In genomic region chr3:132418916-132419315, GRCh38 we compare ENCODE assay signal across 8 cellular contexts. TPM values are rescaled to one million over a fixed set of nuclear protein-coding genes. Genes with fewer than 3 reads are reported as not detected.
A peak's percentile ranks its signal among the peaks of the same experiment; 100 is the strongest.
DNase-seq lines count a peak whose midpoint lies in the region; TF ChIP-seq lines count a peak whose summit lies in the region.
"Had no signal": no experiment of that assay in that cellular context is flagged by ENCODE, and none has a peak within 500 bp of the region (broad histone marks: within the 10 kb centered on the region; RNA-seq: fewer than 3 reads in every experiment).

No MANE protein-coding gene starts in this region.

- peak overlapping the region; percentile 99 for H3K4me3 ChIP-seq in HEK293 (ENCODE audit: low read depth, low read length)
- H3K4me3 ChIP-seq in skeletal muscle cell (ENCODE audit: low read depth, low read length), result peak overlapping the region; percentile 98

- CTCF ChIA-PET in HEK293 (lab: Yijun Ruan, JAX), result interaction anchor here (0.7 kb wide), 1 partner anchor 1152 kb away, joined by 3 read pairs; no protein-coding TSS in a partner anchor

- H3K27ac ChIP-seq in HEK293 (ENCODE audit: extremely low read depth, low read depth, low read length), result no peak overlapping the region
- peak overlapping the region; percentile 83 for H3K27ac ChIP-seq in epithelial cell of prostate

- TF ChIP-seq CTCF in HEK293 (tag by site-specific recombination; IDR thresholded peaks at IDR 0.05), result no peak
- TF ChIP-seq CTCF in GM13977 (IDR thresholded peaks at IDR 0.05; ENCODE audit: extremely low read depth, insufficient read depth, missing control alignments), result no peak

- H3K4me1 ChIP-seq in HEK293 (ENCODE audit: control insufficient read depth, insufficient read depth, low read length), result no peaks in the 10 kb centered on the region

- in situ Hi-C loops in GM13977 (cut with MboI; ENCODE audit: low pct_unique_long_range_greater_than_20kb, low sequenced_read_pairs, unreplicated experiment), result no loop called here

- POLR2A ChIA-PET in HEK293 (lab: Yijun Ruan, JAX), result no interaction called here

- DNase-seq in SIG-M5 (lab: John Stamatoyannopoulos, UW) (peak; percentile 64), epithelial cell of prostate (ENCODE audit: low read depth, low spot score) (no peak), skeletal muscle cell (ENCODE audit: low read depth) (no peak), NCI-H510A treated with DMSO at 0.1 percent for 48 hours (lab: John Stamatoyannopoulos, UW) (no peak), GM13977 (ENCODE audit: low spot score) (no peak), SK-N-DZ (ENCODE audit: low spot score) (no peak)
- DNase-seq: stimulated activated CD4-positive, alpha-beta T cell treated with anti-CD3 and anti-CD28 coated beads, Interleukin-4, amount 100 ng/mL, for 1 hour had no signal

- H3K36me3 ChIP-seq in HEK293 (ENCODE audit: control insufficient read depth in 2 of 2, insufficient read depth in 1 of 2, low read length in 2 of 2), result no peaks in the 10 kb centered on the region

- no peaks in the 10 kb centered on the region for H3K9me3 ChIP-seq in HEK293 (ENCODE audit: control insufficient read depth, insufficient read depth, low read depth, low read length)

TF ChIP-seq in HEK293, 187 proteins besides CTCF, POLR2A, EP300 and RAD21:
- TF ChIP-seq SP7 (tag by site-specific recombination; IDR thresholded peaks at IDR 0.05) (no peak), PRDM6 (tag by site-specific recombination; IDR thresholded peaks at IDR 0.05) (peak; percentile 83)
TF ChIP-seq in HEK293: peak in this region for 1.

RNA-seq across cellular contexts. Expression of gene DNAJC13, which starts 1.6 kb away (rescaled TPM):
- polyA plus RNA-seq in SK-N-DZ (2014; cell fraction: cytosol; rRNA removed), result 14.0 and 16.9 TPM in 2 replicates
- polyA plus RNA-seq in SK-N-DZ (2014; cell fraction: nucleus; rRNA removed), result 24.3 and 29.4 TPM in 2 replicates
